Comparison of ENCODE assay signal across 14 cellular contexts in the genomic region with DNA sequence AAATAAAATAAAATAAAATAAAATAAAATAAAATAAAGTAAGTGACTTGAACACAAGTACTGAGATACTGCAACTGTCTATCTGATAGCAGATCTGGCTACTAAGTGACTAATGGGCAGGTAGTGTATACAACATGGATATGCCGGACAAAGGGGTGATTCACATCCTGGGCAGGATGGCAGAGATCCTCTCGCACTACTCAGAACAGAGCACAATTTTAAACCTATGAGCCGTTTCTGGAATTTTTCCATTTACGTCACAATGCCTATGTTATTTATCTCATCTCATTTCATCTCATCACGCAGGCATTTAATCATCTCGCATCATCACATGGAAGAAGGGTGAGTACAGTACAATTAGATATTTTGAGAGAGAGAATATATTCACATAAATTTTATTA.
DNase-seq lines count a peak whose midpoint lies in the region; ATAC-seq, FAIRE-seq and TF ChIP-seq lines count a peak whose summit lies in the region.
"Had no signal": no experiment of that assay in that cellular context is flagged by ENCODE, and none has a peak within 500 bp of the region (broad histone marks: within the 10 kb centered on the region; RNA-seq: fewer than 3 reads in every experiment).

No MANE protein-coding gene starts in this region.

- H3K4me3 ChIP-seq in astrocyte (ENCODE audit: insufficient read depth, low read depth, low read length) = no peak overlapping the region
- no peak overlapping the region for H3K4me3 ChIP-seq in BE2C (ENCODE audit: low read depth, low read length)
- no peak overlapping the region for H3K4me3 ChIP-seq in CD8-positive, alpha-beta T cell (ENCODE audit: low read depth, low read length)
- H3K4me3 ChIP-seq: tibial artery had no signal

- H4K20me1 ChIP-seq in astrocyte (ENCODE audit: insufficient read depth, low read length) = no peaks in the 10 kb centered on the region

- peak overlapping the region; percentile 87 for H3K27ac ChIP-seq in astrocyte (ENCODE audit: low read depth, low read length)
- no peak overlapping the region for H3K27ac ChIP-seq in CD8-positive, alpha-beta T cell (ENCODE audit: low read depth, low read length)
- H3K27ac ChIP-seq: tibial artery had no signal

- H3K79me2 ChIP-seq in astrocyte (ENCODE audit: insufficient read depth, low read length) = no peaks in the 10 kb centered on the region

- H3K27me3 ChIP-seq in astrocyte (ENCODE audit: insufficient read depth, low read length) (no peaks in the 10 kb centered on the region), BE2C (peaks cover 14% of the 10 kb centered on the region)
- no peaks in the 10 kb centered on the region for H3K27me3 ChIP-seq in CD8-positive, alpha-beta T cell (ENCODE audit: insufficient read depth, low read length)

- H3K4me2 ChIP-seq in astrocyte (ENCODE audit: low read length) = no peak overlapping the region

- no peaks in the 10 kb centered on the region for H3K9me3 ChIP-seq in astrocyte (ENCODE audit: insufficient read depth, low read depth, low read length)
- no peaks in the 10 kb centered on the region for H3K9me3 ChIP-seq in BE2C
- no peaks in the 10 kb centered on the region for H3K9me3 ChIP-seq in CD8-positive, alpha-beta T cell (ENCODE audit: low read length)
- H3K9me3 ChIP-seq: tibial artery had no signal

- intact Hi-C loops in CD8-positive, alpha-beta T cell (cut with DNase I, micrococcal nuclease) = no loop called here

- H3K27me3 Mint-ChIP-seq in astrocyte (ENCODE audit: low read depth, unreplicated experiment) = no peaks in the 10 kb centered on the region
- no peaks in the 10 kb centered on the region for H3K27me3 Mint-ChIP-seq in glutamatergic neuron (ENCODE audit: unreplicated experiment)
- H3K27me3 Mint-ChIP-seq in CD8-positive, alpha-beta T cell (ENCODE audit: low read depth) = peaks cover 2% of the 10 kb centered on the region

- POLR2A ChIA-PET in CD8-positive, alpha-beta T cell (lab: Charles Lee) = no interaction called here

- H3K36me3 Mint-ChIP-seq in astrocyte (ENCODE audit: low read depth, unreplicated experiment) (no peaks in the 10 kb centered on the region), glutamatergic neuron (ENCODE audit: unreplicated experiment) (no peaks in the 10 kb centered on the region)
- no peaks in the 10 kb centered on the region for H3K36me3 Mint-ChIP-seq in CD8-positive, alpha-beta T cell

- no peak for ATAC-seq in CD8-positive, alpha-beta T cell
- ATAC-seq: Right ventricle myocardium inferior had no signal

- CTCF ChIA-PET in CD8-positive, alpha-beta T cell (lab: Charles Lee) = no interaction called here

- H3K4me1 ChIP-seq in astrocyte (ENCODE audit: insufficient read depth, low read length) (peaks cover 4% of the 10 kb centered on the region), BE2C (no peaks in the 10 kb centered on the region)
- H3K4me1 ChIP-seq in CD8-positive, alpha-beta T cell (ENCODE audit: insufficient read depth, low read length) = no peaks in the 10 kb centered on the region
- H3K4me1 ChIP-seq: tibial artery had no signal

- peak; percentile 20 for DNase-seq in AG20443 (ENCODE audit: low spot score)
- peak; percentile 28 for DNase-seq in LHCN-M2 (ENCODE audit: low read depth)
- DNase-seq in astrocyte (ENCODE audit: low read depth) = peak; percentile 97
- peak; percentile 27 for DNase-seq in glomerular endothelial cell (ENCODE audit: extremely low read depth, low read depth, low spot score)
- no peak for DNase-seq in NOMO-1 (lab: John Stamatoyannopoulos, UW; ENCODE audit: unreplicated experiment in 2 of 2)
- no peak for DNase-seq in glutamatergic neuron
- DNase-seq in BE2C = no peak
- DNase-seq in CD8-positive, alpha-beta T cell = no peak
- DNase-seq: activated CD8-positive, alpha-beta memory T cell treated with anti-CD3 and anti-CD28 coated beads for 24 hours; NCI-H526; posterior cingulate gyrus; tibial artery had no signal

- H3K4me1 Mint-ChIP-seq in astrocyte (ENCODE audit: low read depth, unreplicated experiment) (no peaks in the 10 kb centered on the region), glutamatergic neuron (ENCODE audit: low read depth, unreplicated experiment) (no peaks in the 10 kb centered on the region)
- H3K4me1 Mint-ChIP-seq in CD8-positive, alpha-beta T cell (ENCODE audit: low read depth) = no peaks in the 10 kb centered on the region

- no peaks in the 10 kb centered on the region for H3K36me3 ChIP-seq in astrocyte (ENCODE audit: insufficient read depth, low read length)
- H3K36me3 ChIP-seq in BE2C = no peaks in the 10 kb centered on the region
- H3K36me3 ChIP-seq in CD8-positive, alpha-beta T cell (ENCODE audit: insufficient read depth, low read length) = no peaks in the 10 kb centered on the region
- H3K36me3 ChIP-seq: tibial artery had no signal

- no peak for TF ChIP-seq CTCF in astrocyte (IDR thresholded peaks at IDR 0.05; ENCODE audit: insufficient read depth, low read depth, low read length)
- no peak for TF ChIP-seq CTCF in glutamatergic neuron (IDR thresholded peaks at IDR 0.05; ENCODE audit: partially characterized antibody, unreplicated experiment)
- no peak for TF ChIP-seq CTCF in BE2C (IDR thresholded peaks at IDR 0.05; ENCODE audit: low read depth, low read length)
- TF ChIP-seq CTCF in CD8-positive, alpha-beta T cell (IDR thresholded peaks at IDR 0.05) = no peak

- H3K27ac Mint-ChIP-seq in astrocyte (ENCODE audit: unreplicated experiment) (no peak overlapping the region), glutamatergic neuron (ENCODE audit: unreplicated experiment) (no peak overlapping the region)
- no peak overlapping the region for H3K27ac Mint-ChIP-seq in CD8-positive, alpha-beta T cell

- FAIRE-seq in astrocyte (lab: Jason Lieb, UNC) = no peak
- FAIRE-seq: islet of Langerhans had no signal

- H3K4me3 Mint-ChIP-seq in astrocyte (ENCODE audit: unreplicated experiment) (no peak overlapping the region), glutamatergic neuron (ENCODE audit: unreplicated experiment) (no peak overlapping the region)
- H3K4me3 Mint-ChIP-seq in CD8-positive, alpha-beta T cell = no peak overlapping the region

- no peak overlapping the region for H2AFZ ChIP-seq in astrocyte (ENCODE audit: low read depth, low read length)

- H3K9me3 Mint-ChIP-seq in astrocyte (ENCODE audit: unreplicated experiment) = no peaks in the 10 kb centered on the region
- H3K9me3 Mint-ChIP-seq in glutamatergic neuron (ENCODE audit: unreplicated experiment) = no peaks in the 10 kb centered on the region
- H3K9me3 Mint-ChIP-seq in CD8-positive, alpha-beta T cell = no peaks in the 10 kb centered on the region

- H3K9ac ChIP-seq in astrocyte (ENCODE audit: low read length) = no peak overlapping the region

Comparison
In these comparisons a context has a peak if more than half of its experiments do, and no peak if none do; other contexts are left out.
1. DNase-seq: peak in AG20443 (single experiment), LHCN-M2 (single experiment), astrocyte (single experiment) and glomerular endothelial cell (single experiment); none in NOMO-1 (0 of 2), glutamatergic neuron (single experiment), BE2C (single experiment) and CD8-positive, alpha-beta T cell (0 of 7).